In genomic region chr12:19154696-19155095, GRCh38 we compare ENCODE assay signal across 1 cellular context.
TF ChIP-seq lines count a peak whose summit lies in the region.

No MANE protein-coding gene starts in this region.

TF ChIP-seq in GM23338, 12 proteins besides CTCF, POLR2A, EP300 and RAD21 (continued from another document):
- TF ChIP-seq ZNF462 (CRISPR knock-in tag; IDR thresholded peaks at IDR 0.05) = no peak
- TF ChIP-seq STAT1 (IDR thresholded peaks at IDR 0.05; ENCODE audit: unreplicated experiment) = no peak
- TF ChIP-seq EZH2 (IDR thresholded peaks at IDR 0.05; ENCODE audit: low read depth, unreplicated experiment) = no peak
- TF ChIP-seq ZNF114 (CRISPR knock-in tag; IDR thresholded peaks at IDR 0.05) = no peak
- TF ChIP-seq ZNF331 (CRISPR knock-in tag; IDR thresholded peaks at IDR 0.05; ENCODE audit: low read depth) = no peak
- no peak for TF ChIP-seq JUNB (IDR thresholded peaks at IDR 0.05; ENCODE audit: unreplicated experiment)
- no peak for TF ChIP-seq ETS1 (IDR thresholded peaks at IDR 0.05)
